In genomic region chr13:110042253-110042652, GRCh38 we compare ENCODE assay signal across 20 cellular contexts.
"Had no signal": no experiment of that assay in that cellular context is flagged by ENCODE, and none has a peak within 500 bp of the region (broad histone marks: within the 10 kb centered on the region; RNA-seq: fewer than 3 reads in every experiment).

No MANE protein-coding gene starts in this region.

- H3K36me3 ChIP-seq: brain microvascular endothelial cell, heart left ventricle, neural progenitor cell, ovary, suprapubic skin, transverse colon, uterus had no signal

- H3K4me3 ChIP-seq: heart left ventricle, neural progenitor cell, ovary, psoas muscle, skin epidermis, suprapubic skin, transverse colon, uterus had no signal

- H3K27me3 ChIP-seq: brain microvascular endothelial cell, neural progenitor cell, ovary, suprapubic skin, transverse colon, uterus had no signal

- H3K4me1 ChIP-seq: neural progenitor cell, psoas muscle, suprapubic skin, transverse colon, uterus had no signal

- H3K27ac ChIP-seq: brain microvascular endothelial cell, heart left ventricle, neural progenitor cell, ovary, psoas muscle, skin epidermis, suprapubic skin, transverse colon, uterus had no signal

- DNase-seq: activated CD4-positive, alpha-beta T cell treated with anti-CD3 and anti-CD28 coated beads for 36 hours; activated CD4-positive, alpha-beta T cell treated with anti-CD3 and anti-CD28 coated beads, Interleukin-2, amount 50 U/mL, for 48 hours; activated naive CD8-positive, alpha-beta T cell treated with anti-CD3 and anti-CD28 coated beads for 36 hours; brain microvascular endothelial cell; central memory CD4-positive, alpha-beta T cell; heart left ventricle; kidney glomerular epithelial cell; left ventricle myocardium superior; naive B cell; ovary; psoas muscle; right cardiac atrium; stimulated activated CD4-positive, alpha-beta T cell treated with anti-CD3 and anti-CD28 coated beads, Interleukin-15, amount 100 ng/mL, for 24 hours; stimulated activated CD4-positive, alpha-beta T cell treated with anti-CD3 and anti-CD28 coated beads, Interleukin-2, amount 100 ng/mL, for 48 hours; transverse colon; uterus had no signal

- H3K9me3 ChIP-seq: ovary, psoas muscle, suprapubic skin, transverse colon, uterus had no signal

- ATAC-seq: activated CD4-positive, alpha-beta T cell treated with anti-CD3 and anti-CD28 coated beads for 36 hours; heart left ventricle; left ventricle myocardium superior; psoas muscle; right cardiac atrium; WTC11 had no signal
